2 cellular contexts compared by ENCODE assay signal in the genomic region with DNA sequence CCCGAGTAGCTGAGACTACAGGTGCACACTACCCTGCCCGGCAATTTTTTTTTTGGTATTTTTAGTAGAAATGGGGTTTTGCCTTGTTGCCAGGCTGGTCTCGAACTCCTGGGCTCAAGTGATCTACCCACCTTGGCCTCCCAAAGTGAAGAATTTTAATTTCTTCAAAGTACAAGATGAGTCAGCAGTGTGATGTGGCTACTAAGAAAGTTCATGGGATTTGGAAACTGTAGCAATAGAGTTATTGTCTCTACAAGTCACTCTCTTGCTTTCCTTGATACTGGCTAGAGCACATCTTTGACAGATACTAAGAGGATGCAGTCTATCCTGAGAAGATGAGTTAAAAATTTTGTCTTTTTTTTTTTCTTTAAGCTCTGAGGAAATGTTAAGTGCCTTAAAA.
A peak's percentile ranks its signal among the peaks of the same experiment; 100 is the strongest.
TF ChIP-seq lines count a peak whose summit lies in the region.

No MANE protein-coding gene starts in this region.

TF ChIP-seq in IMR-90, 13 proteins besides CTCF, POLR2A, EP300 and RAD21:
- TF ChIP-seq MAFK (IDR thresholded peaks at IDR 0.05; ENCODE audit: low read depth, low read length), result peak; percentile 2; the same call in 1 of the 2 replicates
- no peak for TF ChIP-seq BHLHE40 (IDR thresholded peaks at IDR 0.05; ENCODE audit: low read depth, low read length)

TF ChIP-seq in GM12878, 131 proteins besides CTCF, POLR2A, EP300 and RAD21:
- TF ChIP-seq, protein P1, sequence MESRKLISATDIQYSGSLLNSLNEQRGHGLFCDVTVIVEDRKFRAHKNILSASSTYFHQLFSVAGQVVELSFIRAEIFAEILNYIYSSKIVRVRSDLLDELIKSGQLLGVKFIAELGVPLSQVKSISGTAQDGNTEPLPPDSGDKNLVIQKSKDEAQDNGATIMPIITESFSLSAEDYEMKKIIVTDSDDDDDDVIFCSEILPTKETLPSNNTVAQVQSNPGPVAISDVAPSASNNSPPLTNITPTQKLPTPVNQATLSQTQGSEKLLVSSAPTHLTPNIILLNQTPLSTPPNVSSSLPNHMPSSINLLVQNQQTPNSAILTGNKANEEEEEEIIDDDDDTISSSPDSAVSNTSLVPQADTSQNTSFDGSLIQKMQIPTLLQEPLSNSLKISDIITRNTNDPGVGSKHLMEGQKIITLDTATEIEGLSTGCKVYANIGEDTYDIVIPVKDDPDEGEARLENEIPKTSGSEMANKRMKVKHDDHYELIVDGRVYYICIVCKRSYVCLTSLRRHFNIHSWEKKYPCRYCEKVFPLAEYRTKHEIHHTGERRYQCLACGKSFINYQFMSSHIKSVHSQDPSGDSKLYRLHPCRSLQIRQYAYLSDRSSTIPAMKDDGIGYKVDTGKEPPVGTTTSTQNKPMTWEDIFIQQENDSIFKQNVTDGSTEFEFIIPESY (IDR thresholded peaks at IDR 0.05), result no peak
- no peak for TF ChIP-seq ASH2L (IDR thresholded peaks at IDR 0.05; ENCODE audit: borderline replicate concordance, low read depth)
- TF ChIP-seq, protein P2, sequence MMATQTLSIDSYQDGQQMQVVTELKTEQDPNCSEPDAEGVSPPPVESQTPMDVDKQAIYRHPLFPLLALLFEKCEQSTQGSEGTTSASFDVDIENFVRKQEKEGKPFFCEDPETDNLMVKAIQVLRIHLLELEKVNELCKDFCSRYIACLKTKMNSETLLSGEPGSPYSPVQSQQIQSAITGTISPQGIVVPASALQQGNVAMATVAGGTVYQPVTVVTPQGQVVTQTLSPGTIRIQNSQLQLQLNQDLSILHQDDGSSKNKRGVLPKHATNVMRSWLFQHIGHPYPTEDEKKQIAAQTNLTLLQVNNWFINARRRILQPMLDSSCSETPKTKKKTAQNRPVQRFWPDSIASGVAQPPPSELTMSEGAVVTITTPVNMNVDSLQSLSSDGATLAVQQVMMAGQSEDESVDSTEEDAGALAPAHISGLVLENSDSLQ (IDR thresholded peaks at IDR 0.05), result no peak
- TF ChIP-seq MAX (IDR thresholded peaks at IDR 0.05; ENCODE audit: low read depth, low read length), result no peak
- TF ChIP-seq ZBTB4 (CRISPR knock-in tag; IDR thresholded peaks at IDR 0.05), result no peak
- TF ChIP-seq TCF7 (IDR thresholded peaks at IDR 0.05; ENCODE audit: borderline replicate concordance), result no peak
- no peak for TF ChIP-seq EGR1 (IDR thresholded peaks at IDR 0.05; ENCODE audit: borderline replicate concordance in 1 of 2, low read depth in 2 of 2, low read length in 2 of 2)
- TF ChIP-seq KAT2A (conservative IDR thresholded peaks at IDR 0.05; ENCODE audit: control insufficient read depth, low read depth, low read length), result no peak
- TF ChIP-seq NR2F1 (conservative IDR thresholded peaks at IDR 0.05), result no peak
